ENCODE assay signal across 20 cellular contexts in the genomic region with DNA sequence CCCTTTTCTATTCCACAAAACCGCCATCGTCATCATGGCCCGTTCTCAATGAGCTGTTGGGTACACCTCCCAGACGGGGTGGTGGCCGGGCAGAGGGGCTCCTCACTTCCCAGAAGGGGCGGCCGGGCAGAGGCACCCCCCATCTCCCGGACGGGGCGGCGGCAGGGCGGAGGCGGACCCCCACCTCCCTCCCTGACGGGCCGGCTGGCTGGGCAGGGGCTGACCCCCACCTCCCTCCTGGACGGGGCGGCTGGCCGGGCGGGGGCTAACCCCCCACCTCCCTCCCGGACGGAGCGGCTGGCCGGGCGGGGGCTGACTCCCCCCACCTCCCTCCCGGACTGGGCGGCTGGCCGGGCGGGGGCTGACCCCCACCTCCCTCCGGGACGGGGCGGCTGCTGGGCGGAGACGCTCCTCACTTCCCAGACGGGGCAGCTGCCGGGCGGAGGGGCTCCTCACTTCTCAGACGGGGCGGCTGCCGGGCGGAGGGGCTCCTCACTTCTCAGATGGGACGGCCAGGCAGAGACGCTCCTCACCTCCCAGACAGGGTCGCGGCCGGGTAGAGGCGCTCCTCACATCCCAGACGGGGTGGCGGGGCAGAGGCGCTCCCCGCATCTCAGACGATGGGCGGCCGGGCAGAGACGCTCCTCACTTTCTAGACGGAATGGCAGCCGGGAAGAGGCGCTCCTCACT. TPM values are rescaled to one million over a fixed set of nuclear protein-coding genes. Genes with fewer than 3 reads are reported as not detected.
"Had no signal": no experiment of that assay in that cellular context is flagged by ENCODE, and none has a peak within 500 bp of the region (broad histone marks: within the 10 kb centered on the region; RNA-seq: fewer than 3 reads in every experiment).

No MANE protein-coding gene starts in this region.

RNA-seq across cellular contexts. Expression of gene WDR62, which starts 14.3 kb away (rescaled TPM):
- total RNA-seq: ascending aorta had no signal

RNA-seq across cellular contexts. Expression of gene THAP8, which starts 14.9 kb away (rescaled TPM):
- total RNA-seq: ascending aorta had no signal

RNA-seq across cellular contexts. Expression of gene OVOL3, which starts 42.0 kb away (rescaled TPM):
- total RNA-seq: activated naive CD4-positive, alpha-beta T cell treated with anti-CD3 and anti-CD28 coated beads for 36 hours; activated naive CD4-positive, alpha-beta T cell treated with anti-CD3 and anti-CD28 coated beads, Interleukin-2, amount 50 U/mL, for 72 hours; activated naive CD8-positive, alpha-beta T cell treated with anti-CD3 and anti-CD28 coated beads for 36 hours; activated naive CD8-positive, alpha-beta T cell treated with anti-CD3 and anti-CD28 coated beads, Interleukin-2, amount 10 ng/mL, durations not matched to agents 7 days and 5 days; activated T-cell treated with anti-CD3 and anti-CD28 coated beads, Interleukin-2, amount 50 U/mL, for 4 hours; activated T-helper 1 cell treated with anti-CD3 and anti-CD28 coated beads, Interleukin-12 subunit alpha, Interleukin-12 subunit beta, Interleukin-2, Interleukin-4 antibody, amounts not matched to agents 30 ng/mL and 10 ng/mL and 1 ng/mL, durations not matched to agents 14 hours and 24 hours and 36 hours; activated T-helper 17 cell treated with anti-CD3 and anti-CD28 coated beads, Interleukin-2, amount 50 U/mL, for 72 hours; activated T-helper 2 cell treated with anti-CD3 and anti-CD28 coated beads, Interferon-gamma antibody, Interleukin-2, Interleukin-4, amounts not matched to agents 10 μg/mL and 5 μg/mL and 100 μg/mL, durations not matched to agents 14 hours and 24 hours and 36 hours; adrenal gland; aorta; ascending aorta; astrocyte; body of pancreas; breast epithelium; bronchial epithelial cell; cardiac muscle cell; cardiac septum; cerebellum; chondrocyte had no signal
- polyA plus RNA-seq: adipose tissue, adrenal gland, aorta, cardiac muscle cell had no signal
